In genomic region chr3:71859128-71859519, GRCh38 we compare ENCODE assay signal across 8 cellular contexts.
DNase-seq lines count a peak whose midpoint lies in the region; ATAC-seq, FAIRE-seq and TF ChIP-seq lines count a peak whose summit lies in the region.

No MANE protein-coding gene starts in this region.

- no peak overlapping the region for H3K9ac ChIP-seq in SK-N-SH

- intact Hi-C loops in spleen (cut with DNase I; ENCODE audit: low total_unique reads) = loop anchor here (10.0 kb wide), 1 partner anchor 114 kb away; no protein-coding TSS in a partner anchor

- no peaks in the 10 kb centered on the region for H3F3A ChIP-seq in DOHH2 (ENCODE audit: control insufficient read depth, insufficient read depth)
- H3F3A ChIP-seq in SK-N-SH (replicated peaks; ENCODE audit: insufficient read depth) = no peaks in the 10 kb centered on the region

- H3K4me3 ChIP-seq in DOHH2 (ENCODE audit: low read length) (no peak overlapping the region), SK-N-SH (ENCODE audit: low read depth in 2 of 2, low read length in 1 of 2) (no peak overlapping the region), spleen (peak overlapping the region in 1 of 8 donors; percentile 37)

- H3K4me2 ChIP-seq in DOHH2 (ENCODE audit: low read length) (no peak overlapping the region), SK-N-SH (no peak overlapping the region)

- H3K79me2 ChIP-seq in DOHH2 (ENCODE audit: control insufficient read depth, low read length) (no peaks in the 10 kb centered on the region), SK-N-SH (ENCODE audit: insufficient read depth) (no peaks in the 10 kb centered on the region)

- peak; percentile 86 for TF ChIP-seq RAD21 in SK-N-SH (IDR thresholded peaks at IDR 0.05; ENCODE audit: low read length)

- DNase-seq in HTR-8/SVneo (ENCODE audit: insufficient read length, low spot score) = peak; percentile 10
- DNase-seq in SK-N-SH = peak; percentile 55
- peak; percentile 5 for DNase-seq in glomerular visceral epithelial cell (ENCODE audit: extremely low spot score)
- DNase-seq in spleen = no peak
- DNase-seq in stimulated activated naive CD4-positive, alpha-beta T cell treated with Interleukin-2 at 50 U/mL for 16 hours (lab: John Stamatoyannopoulos, UW) = no peak
- DNase-seq in activated CD4-positive, alpha-beta T cell treated with anti-CD3 and anti-CD28 coated beads, Interleukin-2, amount 50 U/mL, for 4 hours = no peak

- WGBS in SK-N-SH (ENCODE audit: low lambda C conversion rate) = 62% methylated on average over 3 of the region's 3 CpGs
- WGBS in spleen, 5 donors = 41 to 65% (median 56%) methylated on average over 3 of the region's 3 CpGs

- FAIRE-seq in HTR-8/SVneo (lab: Jason Lieb, UNC) = no peak

- POLR2A ChIA-PET in SK-N-SH (lab: Yijun Ruan, JAX) = no interaction called here

- TF ChIP-seq EP300 in SK-N-SH (IDR thresholded peaks at IDR 0.05; ENCODE audit: borderline replicate concordance in 1 of 2, low read depth in 1 of 2, low read length in 1 of 2) = no peak

- TF ChIP-seq CTCF in DOHH2 (IDR thresholded peaks at IDR 0.05; ENCODE audit: low read depth, low read length, poor library complexity, severe bottlenecking) (peak; percentile 22), SK-N-SH (IDR thresholded peaks at IDR 0.05) (peak; percentile 38), spleen (IDR thresholded peaks at IDR 0.05 in 8 of 11, conservative IDR thresholded peaks at IDR 0.05 in 3 of 11) (peak in 9 of 11 experiments; percentile 28 to 66 (median 49))

- H3K36me3 ChIP-seq in DOHH2 (ENCODE audit: control insufficient read depth, low read length) (no peaks in the 10 kb centered on the region), SK-N-SH (replicated peaks in 1 of 2; ENCODE audit: control insufficient read depth in 1 of 2, insufficient read depth in 2 of 2, low read length in 1 of 2) (no peaks in the 10 kb centered on the region), spleen (no peaks in the 10 kb centered on the region)

- no peak for TF ChIP-seq POLR2A in spleen (IDR thresholded peaks at IDR 0.05)

- no peaks in the 10 kb centered on the region for H3K9me2 ChIP-seq in DOHH2 (replicated peaks; ENCODE audit: control insufficient read depth, low read length)
- H3K9me2 ChIP-seq in SK-N-SH = no peaks in the 10 kb centered on the region

- no peak overlapping the region for H2AFZ ChIP-seq in SK-N-SH (ENCODE audit: low read depth)

- H4K20me1 ChIP-seq in DOHH2 (ENCODE audit: control insufficient read depth, insufficient read depth, low read depth, low read length) = no peaks in the 10 kb centered on the region
- no peaks in the 10 kb centered on the region for H4K20me1 ChIP-seq in SK-N-SH (ENCODE audit: insufficient read depth)

- ATAC-seq in HG03196 (IDR thresholded peaks at IDR 0.05; ENCODE audit: unreplicated experiment) = no peak

- CTCF ChIA-PET in SK-N-SH (lab: Yijun Ruan, JAX) = interaction anchor here (0.6 to 6.2 kb wide), 16 partner anchors 12 to 156 kb away, joined by 3 to 72 read pairs (median 4); partner anchors contain the start of gene EIF4E3

- H3K9me3 ChIP-seq in DOHH2 (ENCODE audit: control insufficient read depth, insufficient read depth, low read length) (peaks cover 6% of the 10 kb centered on the region; the same call in 1 of the 2 replicates), SK-N-SH (no peaks in the 10 kb centered on the region), spleen (peaks cover 0 to 16% (median 12%) of the 10 kb centered on the region in 8 donors)

- H3K27ac ChIP-seq in DOHH2 (ENCODE audit: low read depth, low read length) (no peak overlapping the region), SK-N-SH (ENCODE audit: low read depth in 2 of 2, low read length in 1 of 2) (peak overlapping the region in 1 of 2 experiments; percentile 94; a peak in 2 of 4 replicates), spleen (peak overlapping the region in 7 of 8 donors; percentile 30 to 82 (median 70))

- H3K27me3 ChIP-seq in DOHH2 (ENCODE audit: control insufficient read depth, low read length) (peaks cover 19% of the 10 kb centered on the region), SK-N-SH (ENCODE audit: insufficient read depth) (no peaks in the 10 kb centered on the region; the same call in 1 of the 2 replicates), spleen (replicated peaks in 1 of 7) (peaks cover 0 to 35% (median 2%) of the 10 kb centered on the region in 7 donors)

- H3K4me1 ChIP-seq in DOHH2 (ENCODE audit: control insufficient read depth, low read length) = no peaks in the 10 kb centered on the region
- peaks cover 0 to 15% of the 10 kb centered on the region in 2 experiments; a peak in 2 of 4 replicates for H3K4me1 ChIP-seq in SK-N-SH (ENCODE audit: control insufficient read depth in 1 of 2, insufficient read depth in 2 of 2, low read depth in 1 of 2, low read length in 1 of 2)
- peaks cover 4 to 24% (median 10%) of the 10 kb centered on the region in 6 donors for H3K4me1 ChIP-seq in spleen

TF ChIP-seq in SK-N-SH, 30 proteins besides CTCF, POLR2A, EP300 and RAD21:
- TF ChIP-seq NFIC (IDR thresholded peaks at IDR 0.05; ENCODE audit: borderline replicate concordance) = peak; percentile 37; the same call in 1 of the 2 replicates
- no peak for TF ChIP-seq NRF1 (IDR thresholded peaks at IDR 0.05; ENCODE audit: low read depth, low read length)
- TF ChIP-seq SMC3 (IDR thresholded peaks at IDR 0.05; ENCODE audit: low read depth, low read length) = peak; percentile 60
- TF ChIP-seq GATA2 (CRISPR knock-in tag; IDR thresholded peaks at IDR 0.05) = no peak
TF ChIP-seq in SK-N-SH: peak in this region for 2.

Comparison
In these comparisons a context has a peak if more than half of its experiments do, and no peak if none do; other contexts are left out.
1. DNase-seq: peak in HTR-8/SVneo (single experiment), SK-N-SH (single experiment) and glomerular visceral epithelial cell (single experiment); none in spleen (single experiment), stimulated activated naive CD4-positive, alpha-beta T cell treated with Interleukin-2 at 50 U/mL for 16 hours (single experiment) and activated CD4-positive, alpha-beta T cell treated with anti-CD3 and anti-CD28 coated beads, Interleukin-2, amount 50 U/mL, for 4 hours (0 of 2).
2. Peak in every context shown above with its lines, with median percentiles within 50 percentile points of each other: CTCF ChIP-seq.